1 cellular context compared by ENCODE assay signal in genomic region chr11:33257160-33257896, GRCh38.
TF ChIP-seq lines count a peak whose summit lies in the region.

TSS of gene HIPK3 (plus strand) at chr11:33257381.

TF ChIP-seq in HepG2, 621 proteins besides CTCF, POLR2A, EP300 and RAD21 (continued from another document and continues in another):
- TF ChIP-seq, protein P1, sequence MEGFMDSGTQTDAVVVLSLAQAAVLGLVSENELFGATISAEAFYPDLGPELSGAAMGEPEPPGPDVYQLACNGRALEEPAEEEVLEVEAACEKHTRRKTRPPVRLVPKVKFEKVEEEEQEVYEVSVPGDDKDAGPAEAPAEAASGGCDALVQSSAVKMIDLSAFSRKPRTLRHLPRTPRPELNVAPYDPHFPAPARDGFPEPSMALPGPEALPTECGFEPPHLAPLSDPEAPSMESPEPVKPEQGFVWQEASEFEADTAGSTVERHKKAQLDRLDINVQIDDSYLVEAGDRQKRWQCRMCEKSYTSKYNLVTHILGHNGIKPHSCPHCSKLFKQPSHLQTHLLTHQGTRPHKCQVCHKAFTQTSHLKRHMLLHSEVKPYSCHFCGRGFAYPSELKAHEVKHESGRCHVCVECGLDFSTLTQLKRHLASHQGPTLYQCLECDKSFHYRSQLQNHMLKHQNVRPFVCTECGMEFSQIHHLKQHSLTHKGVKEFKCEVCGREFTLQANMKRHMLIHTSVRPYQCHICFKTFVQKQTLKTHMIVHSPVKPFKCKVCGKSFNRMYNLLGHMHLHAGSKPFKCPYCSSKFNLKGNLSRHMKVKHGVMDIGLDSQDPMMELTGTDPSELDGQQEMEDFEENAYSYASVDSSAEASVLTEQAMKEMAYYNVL (CRISPR knock-in tag; IDR thresholded peaks at IDR 0.05; ENCODE audit: borderline replicate concordance): peak; percentile 38; the same call in 1 of the 2 replicates
- TF ChIP-seq CHD2 (IDR thresholded peaks at IDR 0.05; ENCODE audit: low read depth, low read length) (no peak), ZSCAN5A (CRISPR knock-in tag; IDR thresholded peaks at IDR 0.05; ENCODE audit: borderline replicate concordance) (peak; percentile 41; the same call in 1 of the 2 replicates), ZNF75D (CRISPR knock-in tag; IDR thresholded peaks at IDR 0.05; ENCODE audit: borderline replicate concordance) (no peak), ZNF354B (CRISPR knock-in tag; IDR thresholded peaks at IDR 0.05) (no peak), FOXA1 (IDR thresholded peaks at IDR 0.05) (no peak), FOXA1 (CRISPR knock-in tag; IDR thresholded peaks at IDR 0.05) (no peak), PATZ1 (CRISPR knock-in tag; IDR thresholded peaks at IDR 0.05) (no peak), HNRNPUL1 (IDR thresholded peaks at IDR 0.05; ENCODE audit: low read depth, low read length) (no peak), AGO1 (IDR thresholded peaks at IDR 0.05; ENCODE audit: low read depth, low read length, poor library complexity, severe bottlenecking) (no peak), GMEB2 (CRISPR knock-in tag; IDR thresholded peaks at IDR 0.05; ENCODE audit: low read depth) (no peak), RXRB (CRISPR knock-in tag; IDR thresholded peaks at IDR 0.05; ENCODE audit: borderline replicate concordance) (no peak), RXRA (CRISPR knock-in tag; IDR thresholded peaks at IDR 0.05) (peak; percentile 37; the same call in 1 of the 2 replicates), RBFOX2 (IDR thresholded peaks at IDR 0.05; ENCODE audit: low read depth, low read length) (peak; percentile 68), ZNF20 (CRISPR knock-in tag; IDR thresholded peaks at IDR 0.05) (0 out of 2 replicates have a peak, but pooled peaks have one; percentile 14), FOXK1 (CRISPR knock-in tag; IDR thresholded peaks at IDR 0.05; ENCODE audit: borderline replicate concordance, low read depth) (0 out of 2 replicates have a peak, but pooled peaks have one; percentile 7), ZNF232 (CRISPR knock-in tag; IDR thresholded peaks at IDR 0.05; ENCODE audit: borderline replicate concordance) (no peak; the same call in 1 of the 2 replicates), EEA1 (CRISPR knock-in tag; IDR thresholded peaks at IDR 0.05; ENCODE audit: borderline replicate concordance) (no peak; the same call in 1 of the 2 replicates), ZNF850 (CRISPR knock-in tag; conservative IDR thresholded peaks at IDR 0.05) (no peak), E2F2 (CRISPR knock-in tag; IDR thresholded peaks at IDR 0.05; ENCODE audit: borderline replicate concordance) (0 out of 2 replicates have a peak, but pooled peaks have one; percentile 31), KDM5A (IDR thresholded peaks at IDR 0.05; ENCODE audit: borderline replicate concordance, low read length) (no peak), HMGXB4 (CRISPR knock-in tag; IDR thresholded peaks at IDR 0.05; ENCODE audit: borderline replicate concordance in 1 of 2, low read depth in 1 of 2) (peak; percentile 72 to 87), ZNF34 (CRISPR knock-in tag; IDR thresholded peaks at IDR 0.05; ENCODE audit: borderline replicate concordance) (0 out of 2 replicates have a peak, but pooled peaks have one; percentile 32)
- TF ChIP-seq, protein P2, sequence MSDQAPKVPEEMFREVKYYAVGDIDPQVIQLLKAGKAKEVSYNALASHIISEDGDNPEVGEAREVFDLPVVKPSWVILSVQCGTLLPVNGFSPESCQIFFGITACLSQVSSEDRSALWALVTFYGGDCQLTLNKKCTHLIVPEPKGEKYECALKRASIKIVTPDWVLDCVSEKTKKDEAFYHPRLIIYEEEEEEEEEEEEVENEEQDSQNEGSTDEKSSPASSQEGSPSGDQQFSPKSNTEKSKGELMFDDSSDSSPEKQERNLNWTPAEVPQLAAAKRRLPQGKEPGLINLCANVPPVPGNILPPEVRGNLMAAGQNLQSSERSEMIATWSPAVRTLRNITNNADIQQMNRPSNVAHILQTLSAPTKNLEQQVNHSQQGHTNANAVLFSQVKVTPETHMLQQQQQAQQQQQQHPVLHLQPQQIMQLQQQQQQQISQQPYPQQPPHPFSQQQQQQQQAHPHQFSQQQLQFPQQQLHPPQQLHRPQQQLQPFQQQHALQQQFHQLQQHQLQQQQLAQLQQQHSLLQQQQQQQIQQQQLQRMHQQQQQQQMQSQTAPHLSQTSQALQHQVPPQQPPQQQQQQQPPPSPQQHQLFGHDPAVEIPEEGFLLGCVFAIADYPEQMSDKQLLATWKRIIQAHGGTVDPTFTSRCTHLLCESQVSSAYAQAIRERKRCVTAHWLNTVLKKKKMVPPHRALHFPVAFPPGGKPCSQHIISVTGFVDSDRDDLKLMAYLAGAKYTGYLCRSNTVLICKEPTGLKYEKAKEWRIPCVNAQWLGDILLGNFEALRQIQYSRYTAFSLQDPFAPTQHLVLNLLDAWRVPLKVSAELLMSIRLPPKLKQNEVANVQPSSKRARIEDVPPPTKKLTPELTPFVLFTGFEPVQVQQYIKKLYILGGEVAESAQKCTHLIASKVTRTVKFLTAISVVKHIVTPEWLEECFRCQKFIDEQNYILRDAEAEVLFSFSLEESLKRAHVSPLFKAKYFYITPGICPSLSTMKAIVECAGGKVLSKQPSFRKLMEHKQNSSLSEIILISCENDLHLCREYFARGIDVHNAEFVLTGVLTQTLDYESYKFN (CRISPR knock-in tag; conservative IDR thresholded peaks at IDR 0.05): no peak; the same call in 1 of the 2 replicates
- TF ChIP-seq, protein P3, sequence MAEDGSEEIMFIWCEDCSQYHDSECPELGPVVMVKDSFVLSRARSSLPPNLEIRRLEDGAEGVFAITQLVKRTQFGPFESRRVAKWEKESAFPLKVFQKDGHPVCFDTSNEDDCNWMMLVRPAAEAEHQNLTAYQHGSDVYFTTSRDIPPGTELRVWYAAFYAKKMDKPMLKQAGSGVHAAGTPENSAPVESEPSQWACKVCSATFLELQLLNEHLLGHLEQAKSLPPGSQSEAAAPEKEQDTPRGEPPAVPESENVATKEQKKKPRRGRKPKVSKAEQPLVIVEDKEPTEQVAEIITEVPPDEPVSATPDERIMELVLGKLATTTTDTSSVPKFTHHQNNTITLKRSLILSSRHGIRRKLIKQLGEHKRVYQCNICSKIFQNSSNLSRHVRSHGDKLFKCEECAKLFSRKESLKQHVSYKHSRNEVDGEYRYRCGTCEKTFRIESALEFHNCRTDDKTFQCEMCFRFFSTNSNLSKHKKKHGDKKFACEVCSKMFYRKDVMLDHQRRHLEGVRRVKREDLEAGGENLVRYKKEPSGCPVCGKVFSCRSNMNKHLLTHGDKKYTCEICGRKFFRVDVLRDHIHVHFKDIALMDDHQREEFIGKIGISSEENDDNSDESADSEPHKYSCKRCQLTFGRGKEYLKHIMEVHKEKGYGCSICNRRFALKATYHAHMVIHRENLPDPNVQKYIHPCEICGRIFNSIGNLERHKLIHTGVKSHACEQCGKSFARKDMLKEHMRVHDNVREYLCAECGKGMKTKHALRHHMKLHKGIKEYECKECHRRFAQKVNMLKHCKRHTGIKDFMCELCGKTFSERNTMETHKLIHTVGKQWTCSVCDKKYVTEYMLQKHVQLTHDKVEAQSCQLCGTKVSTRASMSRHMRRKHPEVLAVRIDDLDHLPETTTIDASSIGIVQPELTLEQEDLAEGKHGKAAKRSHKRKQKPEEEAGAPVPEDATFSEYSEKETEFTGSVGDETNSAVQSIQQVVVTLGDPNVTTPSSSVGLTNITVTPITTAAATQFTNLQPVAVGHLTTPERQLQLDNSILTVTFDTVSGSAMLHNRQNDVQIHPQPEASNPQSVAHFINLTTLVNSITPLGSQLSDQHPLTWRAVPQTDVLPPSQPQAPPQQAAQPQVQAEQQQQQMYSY (CRISPR knock-in tag; IDR thresholded peaks at IDR 0.05): no peak
- TF ChIP-seq, protein P4, sequence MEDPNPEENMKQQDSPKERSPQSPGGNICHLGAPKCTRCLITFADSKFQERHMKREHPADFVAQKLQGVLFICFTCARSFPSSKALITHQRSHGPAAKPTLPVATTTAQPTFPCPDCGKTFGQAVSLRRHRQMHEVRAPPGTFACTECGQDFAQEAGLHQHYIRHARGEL (CRISPR knock-in tag; IDR thresholded peaks at IDR 0.05): no peak
- TF ChIP-seq, protein P5, sequence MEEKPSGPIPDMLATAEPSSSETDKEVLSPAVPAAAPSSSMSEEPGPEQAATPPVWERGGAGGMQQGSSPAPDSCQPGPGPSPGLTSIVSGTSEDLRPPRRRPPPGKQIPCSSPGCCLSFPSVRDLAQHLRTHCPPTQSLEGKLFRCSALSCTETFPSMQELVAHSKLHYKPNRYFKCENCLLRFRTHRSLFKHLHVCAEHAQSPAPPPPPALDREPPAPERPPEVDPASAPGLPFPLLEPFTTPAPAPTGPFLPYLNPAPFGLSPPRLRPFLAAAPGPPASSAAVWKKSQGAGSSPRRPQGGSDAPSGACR (CRISPR knock-in tag; IDR thresholded peaks at IDR 0.05): 0 out of 2 replicates have a peak, but pooled peaks have one; percentile 20
- TF ChIP-seq, protein P6, sequence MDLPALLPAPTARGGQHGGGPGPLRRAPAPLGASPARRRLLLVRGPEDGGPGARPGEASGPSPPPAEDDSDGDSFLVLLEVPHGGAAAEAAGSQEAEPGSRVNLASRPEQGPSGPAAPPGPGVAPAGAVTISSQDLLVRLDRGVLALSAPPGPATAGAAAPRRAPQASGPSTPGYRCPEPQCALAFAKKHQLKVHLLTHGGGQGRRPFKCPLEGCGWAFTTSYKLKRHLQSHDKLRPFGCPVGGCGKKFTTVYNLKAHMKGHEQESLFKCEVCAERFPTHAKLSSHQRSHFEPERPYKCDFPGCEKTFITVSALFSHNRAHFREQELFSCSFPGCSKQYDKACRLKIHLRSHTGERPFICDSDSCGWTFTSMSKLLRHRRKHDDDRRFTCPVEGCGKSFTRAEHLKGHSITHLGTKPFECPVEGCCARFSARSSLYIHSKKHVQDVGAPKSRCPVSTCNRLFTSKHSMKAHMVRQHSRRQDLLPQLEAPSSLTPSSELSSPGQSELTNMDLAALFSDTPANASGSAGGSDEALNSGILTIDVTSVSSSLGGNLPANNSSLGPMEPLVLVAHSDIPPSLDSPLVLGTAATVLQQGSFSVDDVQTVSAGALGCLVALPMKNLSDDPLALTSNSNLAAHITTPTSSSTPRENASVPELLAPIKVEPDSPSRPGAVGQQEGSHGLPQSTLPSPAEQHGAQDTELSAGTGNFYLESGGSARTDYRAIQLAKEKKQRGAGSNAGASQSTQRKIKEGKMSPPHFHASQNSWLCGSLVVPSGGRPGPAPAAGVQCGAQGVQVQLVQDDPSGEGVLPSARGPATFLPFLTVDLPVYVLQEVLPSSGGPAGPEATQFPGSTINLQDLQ (CRISPR knock-in tag; IDR thresholded peaks at IDR 0.05): 0 out of 2 replicates have a peak, but pooled peaks have one; percentile 17
